1 cellular context compared by ENCODE assay signal in genomic region chr19:43765109-43765876, GRCh38.
TF ChIP-seq lines count a peak whose summit lies in the region.

No MANE protein-coding gene starts in this region.

TF ChIP-seq in WTC11, 78 proteins besides CTCF, POLR2A, EP300 and RAD21:
- TF ChIP-seq E2F4 (CRISPR knock-in tag; IDR thresholded peaks at IDR 0.05; ENCODE audit: borderline replicate concordance, low read depth) (no peak), ETV6 (CRISPR knock-in tag; IDR thresholded peaks at IDR 0.05) (no peak), ZNF317 (CRISPR knock-in tag; IDR thresholded peaks at IDR 0.05; ENCODE audit: borderline replicate concordance, low read depth) (no peak), E2F1 (CRISPR knock-in tag; IDR thresholded peaks at IDR 0.05) (no peak), ZNF423 (CRISPR knock-in tag; IDR thresholded peaks at IDR 0.05) (no peak), NR3C1 (CRISPR knock-in tag; conservative IDR thresholded peaks at IDR 0.05; ENCODE audit: low read depth) (no peak), ZMAT4 (CRISPR knock-in tag; IDR thresholded peaks at IDR 0.05) (no peak), SP1 (CRISPR knock-in tag; conservative IDR thresholded peaks at IDR 0.05) (no peak), GTF2I (CRISPR knock-in tag; conservative IDR thresholded peaks at IDR 0.05) (no peak), FOXP1 (CRISPR knock-in tag; IDR thresholded peaks at IDR 0.05; ENCODE audit: borderline replicate concordance) (no peak), ZSCAN18 (CRISPR knock-in tag; IDR thresholded peaks at IDR 0.05) (no peak), GABPB1 (CRISPR knock-in tag; IDR thresholded peaks at IDR 0.05) (no peak), ZNF232 (CRISPR knock-in tag; IDR thresholded peaks at IDR 0.05) (no peak), ZNF416 (CRISPR knock-in tag; IDR thresholded peaks at IDR 0.05) (no peak), TEAD1 (CRISPR knock-in tag; IDR thresholded peaks at IDR 0.05) (no peak)
